9 cellular contexts compared by ENCODE assay signal in the genomic region with DNA sequence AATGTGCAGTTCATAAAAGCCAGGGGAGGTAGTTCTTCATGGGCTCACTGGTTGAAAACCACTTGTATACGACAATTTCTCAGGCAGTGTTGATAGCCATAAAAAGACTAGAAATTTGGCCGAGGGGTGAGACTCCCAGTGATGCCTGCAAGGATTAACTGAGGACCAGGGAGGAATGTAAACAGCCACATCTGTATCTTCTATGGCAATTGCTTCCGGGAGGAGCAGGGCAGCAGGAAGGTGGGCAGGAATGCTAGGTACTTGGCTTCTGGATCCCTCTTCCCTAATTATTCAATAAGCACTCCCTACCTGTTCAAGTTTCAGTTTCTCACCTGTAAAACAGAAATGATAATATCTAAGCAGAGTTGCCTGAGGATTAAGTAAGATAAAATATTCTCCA.
"Had no signal": no experiment of that assay in that cellular context is flagged by ENCODE, and none has a peak within 500 bp of the region (broad histone marks: within the 10 kb centered on the region; RNA-seq: fewer than 3 reads in every experiment).

No MANE protein-coding gene starts in this region.

- H3K9me3 Mint-ChIP-seq: H9 had no signal

- H3K27ac Mint-ChIP-seq: H9, HFFc6 had no signal

- DNase-seq: GOT3, H9, HCEC 1CT, HFFc6, KG1 had no signal

- H3K4me3 Mint-ChIP-seq: H9, HFFc6 had no signal

- H3K4me3 ChIP-seq: K562 had no signal

- ATAC-seq: HepG2, K562 had no signal

- FAIRE-seq: H54, HepG2, K562 had no signal

- H3K4me1 Mint-ChIP-seq: H9 had no signal

- H3K27ac ChIP-seq: HL-60 had no signal
